1 cellular context compared by ENCODE assay signal in genomic region chr19:8143041-8143440, GRCh38.
TF ChIP-seq lines count a peak whose summit lies in the region.

No MANE protein-coding gene starts in this region.

TF ChIP-seq in HepG2, 621 proteins besides CTCF, POLR2A, EP300 and RAD21:
- TF ChIP-seq SP2 (CRISPR knock-in tag; IDR thresholded peaks at IDR 0.05) (no peak), ZNF263 (CRISPR knock-in tag; IDR thresholded peaks at IDR 0.05) (peak; percentile 40; the same call in 1 of the 2 replicates), ZFP90 (CRISPR knock-in tag; IDR thresholded peaks at IDR 0.05; ENCODE audit: borderline replicate concordance) (no peak)
